1 cellular context compared by ENCODE assay signal in genomic region chr9:136093995-136094881, GRCh38.
TF ChIP-seq lines count a peak whose summit lies in the region.

No MANE protein-coding gene starts in this region.

TF ChIP-seq in HepG2, 621 proteins besides CTCF, POLR2A, EP300 and RAD21 (continued from another document and continues in another):
- TF ChIP-seq, protein P1, sequence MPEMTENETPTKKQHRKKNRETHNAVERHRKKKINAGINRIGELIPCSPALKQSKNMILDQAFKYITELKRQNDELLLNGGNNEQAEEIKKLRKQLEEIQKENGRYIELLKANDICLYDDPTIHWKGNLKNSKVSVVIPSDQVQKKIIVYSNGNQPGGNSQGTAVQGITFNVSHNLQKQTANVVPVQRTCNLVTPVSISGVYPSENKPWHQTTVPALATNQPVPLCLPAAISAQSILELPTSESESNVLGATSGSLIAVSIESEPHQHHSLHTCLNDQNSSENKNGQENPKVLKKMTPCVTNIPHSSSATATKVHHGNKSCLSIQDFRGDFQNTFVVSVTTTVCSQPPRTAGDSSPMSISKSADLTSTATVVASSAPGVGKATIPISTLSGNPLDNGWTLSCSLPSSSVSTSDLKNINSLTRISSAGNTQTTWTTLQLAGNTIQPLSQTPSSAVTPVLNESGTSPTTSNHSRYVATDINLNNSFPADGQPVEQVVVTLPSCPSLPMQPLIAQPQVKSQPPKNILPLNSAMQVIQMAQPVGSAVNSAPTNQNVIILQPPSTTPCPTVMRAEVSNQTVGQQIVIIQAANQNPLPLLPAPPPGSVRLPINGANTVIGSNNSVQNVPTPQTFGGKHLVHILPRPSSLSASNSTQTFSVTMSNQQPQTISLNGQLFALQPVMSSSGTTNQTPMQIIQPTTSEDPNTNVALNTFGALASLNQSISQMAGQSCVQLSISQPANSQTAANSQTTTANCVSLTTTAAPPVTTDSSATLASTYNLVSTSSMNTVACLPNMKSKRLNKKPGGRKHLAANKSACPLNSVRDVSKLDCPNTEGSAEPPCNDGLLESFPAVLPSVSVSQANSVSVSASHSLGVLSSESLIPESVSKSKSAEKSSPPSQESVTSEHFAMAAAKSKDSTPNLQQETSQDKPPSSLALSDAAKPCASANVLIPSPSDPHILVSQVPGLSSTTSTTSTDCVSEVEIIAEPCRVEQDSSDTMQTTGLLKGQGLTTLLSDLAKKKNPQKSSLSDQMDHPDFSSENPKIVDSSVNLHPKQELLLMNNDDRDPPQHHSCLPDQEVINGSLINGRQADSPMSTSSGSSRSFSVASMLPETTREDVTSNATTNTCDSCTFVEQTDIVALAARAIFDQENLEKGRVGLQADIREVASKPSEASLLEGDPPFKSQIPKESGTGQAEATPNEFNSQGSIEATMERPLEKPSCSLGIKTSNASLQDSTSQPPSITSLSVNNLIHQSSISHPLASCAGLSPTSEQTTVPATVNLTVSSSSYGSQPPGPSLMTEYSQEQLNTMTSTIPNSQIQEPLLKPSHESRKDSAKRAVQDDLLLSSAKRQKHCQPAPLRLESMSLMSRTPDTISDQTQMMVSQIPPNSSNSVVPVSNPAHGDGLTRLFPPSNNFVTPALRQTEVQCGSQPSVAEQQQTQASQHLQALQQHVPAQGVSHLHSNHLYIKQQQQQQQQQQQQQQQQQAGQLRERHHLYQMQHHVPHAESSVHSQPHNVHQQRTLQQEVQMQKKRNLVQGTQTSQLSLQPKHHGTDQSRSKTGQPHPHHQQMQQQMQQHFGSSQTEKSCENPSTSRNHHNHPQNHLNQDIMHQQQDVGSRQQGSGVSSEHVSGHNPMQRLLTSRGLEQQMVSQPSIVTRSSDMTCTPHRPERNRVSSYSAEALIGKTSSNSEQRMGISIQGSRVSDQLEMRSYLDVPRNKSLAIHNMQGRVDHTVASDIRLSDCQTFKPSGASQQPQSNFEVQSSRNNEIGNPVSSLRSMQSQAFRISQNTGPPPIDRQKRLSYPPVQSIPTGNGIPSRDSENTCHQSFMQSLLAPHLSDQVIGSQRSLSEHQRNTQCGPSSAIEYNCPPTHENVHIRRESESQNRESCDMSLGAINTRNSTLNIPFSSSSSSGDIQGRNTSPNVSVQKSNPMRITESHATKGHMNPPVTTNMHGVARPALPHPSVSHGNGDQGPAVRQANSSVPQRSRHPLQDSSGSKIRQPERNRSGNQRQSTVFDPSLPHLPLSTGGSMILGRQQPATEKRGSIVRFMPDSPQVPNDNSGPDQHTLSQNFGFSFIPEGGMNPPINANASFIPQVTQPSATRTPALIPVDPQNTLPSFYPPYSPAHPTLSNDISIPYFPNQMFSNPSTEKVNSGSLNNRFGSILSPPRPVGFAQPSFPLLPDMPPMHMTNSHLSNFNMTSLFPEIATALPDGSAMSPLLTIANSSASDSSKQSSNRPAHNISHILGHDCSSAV (CRISPR knock-in tag; IDR thresholded peaks at IDR 0.05; ENCODE audit: borderline replicate concordance) = no peak
- TF ChIP-seq ZNF337 (CRISPR knock-in tag; IDR thresholded peaks at IDR 0.05; ENCODE audit: borderline replicate concordance, low read depth) (no peak), NRL (CRISPR knock-in tag; IDR thresholded peaks at IDR 0.05; ENCODE audit: borderline replicate concordance) (peak; percentile 13; the same call in 1 of the 2 replicates), KDM4B (CRISPR knock-in tag; IDR thresholded peaks at IDR 0.05) (peak; percentile 44; the same call in 1 of the 2 replicates), RBFOX2 (IDR thresholded peaks at IDR 0.05; ENCODE audit: low read depth, low read length) (peak; percentile 76), NFYC (CRISPR knock-in tag; IDR thresholded peaks at IDR 0.05) (peak; percentile 68), ELF3 (CRISPR knock-in tag; IDR thresholded peaks at IDR 0.05) (0 out of 2 replicates have a peak, but pooled peaks have one; percentile 17), KAT8 (CRISPR knock-in tag; IDR thresholded peaks at IDR 0.05) (no peak), ZNF710 (CRISPR knock-in tag; IDR thresholded peaks at IDR 0.05; ENCODE audit: borderline replicate concordance) (no peak), ZSCAN30 (CRISPR knock-in tag; IDR thresholded peaks at IDR 0.05) (no peak), ZNF143 (CRISPR knock-in tag; IDR thresholded peaks at IDR 0.05) (0 out of 2 replicates have a peak, but pooled peaks have one; percentile 28), SP4 (CRISPR knock-in tag; IDR thresholded peaks at IDR 0.05) (peak; percentile 61; the same call in 1 of the 2 replicates), ZFY (CRISPR knock-in tag; IDR thresholded peaks at IDR 0.05) (peak; percentile 93), HOXA5 (CRISPR knock-in tag; IDR thresholded peaks at IDR 0.05) (peak; percentile 76), ZNF407 (CRISPR knock-in tag; IDR thresholded peaks at IDR 0.05; ENCODE audit: not compliant biosample characterization) (peak; percentile 84), TARDBP (CRISPR knock-in tag; IDR thresholded peaks at IDR 0.05) (peak; percentile 65; the same call in 1 of the 2 replicates), ATF7-NPFF (CRISPR knock-in tag; IDR thresholded peaks at IDR 0.05; ENCODE audit: low read depth) (peak; percentile 42; the same call in 1 of the 2 replicates), CBX5 (CRISPR knock-in tag; IDR thresholded peaks at IDR 0.05; ENCODE audit: borderline replicate concordance) (no peak), HIVEP1 (CRISPR knock-in tag; IDR thresholded peaks at IDR 0.05) (peak; percentile 25; the same call in 1 of the 2 replicates), MXD4 (CRISPR knock-in tag; IDR thresholded peaks at IDR 0.05) (peak; percentile 73; the same call in 1 of the 2 replicates), ZNF607 (CRISPR knock-in tag; IDR thresholded peaks at IDR 0.05; ENCODE audit: borderline replicate concordance) (0 out of 2 replicates have a peak, but pooled peaks have one; percentile 40), ZNF101 (CRISPR knock-in tag; IDR thresholded peaks at IDR 0.05; ENCODE audit: borderline replicate concordance, low read depth) (no peak), ZNF121 (CRISPR knock-in tag; IDR thresholded peaks at IDR 0.05) (no peak), ZNF30 (CRISPR knock-in tag; IDR thresholded peaks at IDR 0.05) (no peak), THYN1 (CRISPR knock-in tag; IDR thresholded peaks at IDR 0.05; ENCODE audit: borderline replicate concordance, low read depth) (no peak), ZNF781 (CRISPR knock-in tag; IDR thresholded peaks at IDR 0.05; ENCODE audit: borderline replicate concordance, not compliant biosample characterization) (peak; percentile 37), CHD4 (IDR thresholded peaks at IDR 0.05; ENCODE audit: borderline replicate concordance, low read length) (no peak)
- TF ChIP-seq, protein P2, sequence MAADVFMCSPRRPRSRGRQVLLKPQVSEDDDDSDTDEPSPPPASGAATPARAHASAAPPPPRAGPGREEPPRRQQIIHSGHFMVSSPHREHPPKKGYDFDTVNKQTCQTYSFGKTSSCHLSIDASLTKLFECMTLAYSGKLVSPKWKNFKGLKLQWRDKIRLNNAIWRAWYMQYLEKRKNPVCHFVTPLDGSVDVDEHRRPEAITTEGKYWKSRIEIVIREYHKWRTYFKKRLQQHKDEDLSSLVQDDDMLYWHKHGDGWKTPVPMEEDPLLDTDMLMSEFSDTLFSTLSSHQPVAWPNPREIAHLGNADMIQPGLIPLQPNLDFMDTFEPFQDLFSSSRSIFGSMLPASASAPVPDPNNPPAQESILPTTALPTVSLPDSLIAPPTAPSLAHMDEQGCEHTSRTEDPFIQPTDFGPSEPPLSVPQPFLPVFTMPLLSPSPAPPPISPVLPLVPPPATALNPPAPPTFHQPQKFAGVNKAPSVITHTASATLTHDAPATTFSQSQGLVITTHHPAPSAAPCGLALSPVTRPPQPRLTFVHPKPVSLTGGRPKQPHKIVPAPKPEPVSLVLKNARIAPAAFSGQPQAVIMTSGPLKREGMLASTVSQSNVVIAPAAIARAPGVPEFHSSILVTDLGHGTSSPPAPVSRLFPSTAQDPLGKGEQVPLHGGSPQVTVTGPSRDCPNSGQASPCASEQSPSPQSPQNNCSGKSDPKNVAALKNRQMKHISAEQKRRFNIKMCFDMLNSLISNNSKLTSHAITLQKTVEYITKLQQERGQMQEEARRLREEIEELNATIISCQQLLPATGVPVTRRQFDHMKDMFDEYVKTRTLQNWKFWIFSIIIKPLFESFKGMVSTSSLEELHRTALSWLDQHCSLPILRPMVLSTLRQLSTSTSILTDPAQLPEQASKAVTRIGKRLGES (CRISPR knock-in tag; IDR thresholded peaks at IDR 0.05; ENCODE audit: borderline replicate concordance) = no peak
- TF ChIP-seq, protein P3, sequence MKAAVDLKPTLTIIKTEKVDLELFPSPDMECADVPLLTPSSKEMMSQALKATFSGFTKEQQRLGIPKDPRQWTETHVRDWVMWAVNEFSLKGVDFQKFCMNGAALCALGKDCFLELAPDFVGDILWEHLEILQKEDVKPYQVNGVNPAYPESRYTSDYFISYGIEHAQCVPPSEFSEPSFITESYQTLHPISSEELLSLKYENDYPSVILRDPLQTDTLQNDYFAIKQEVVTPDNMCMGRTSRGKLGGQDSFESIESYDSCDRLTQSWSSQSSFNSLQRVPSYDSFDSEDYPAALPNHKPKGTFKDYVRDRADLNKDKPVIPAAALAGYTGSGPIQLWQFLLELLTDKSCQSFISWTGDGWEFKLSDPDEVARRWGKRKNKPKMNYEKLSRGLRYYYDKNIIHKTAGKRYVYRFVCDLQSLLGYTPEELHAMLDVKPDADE (CRISPR knock-in tag; IDR thresholded peaks at IDR 0.05) = no peak
- TF ChIP-seq, protein P4, sequence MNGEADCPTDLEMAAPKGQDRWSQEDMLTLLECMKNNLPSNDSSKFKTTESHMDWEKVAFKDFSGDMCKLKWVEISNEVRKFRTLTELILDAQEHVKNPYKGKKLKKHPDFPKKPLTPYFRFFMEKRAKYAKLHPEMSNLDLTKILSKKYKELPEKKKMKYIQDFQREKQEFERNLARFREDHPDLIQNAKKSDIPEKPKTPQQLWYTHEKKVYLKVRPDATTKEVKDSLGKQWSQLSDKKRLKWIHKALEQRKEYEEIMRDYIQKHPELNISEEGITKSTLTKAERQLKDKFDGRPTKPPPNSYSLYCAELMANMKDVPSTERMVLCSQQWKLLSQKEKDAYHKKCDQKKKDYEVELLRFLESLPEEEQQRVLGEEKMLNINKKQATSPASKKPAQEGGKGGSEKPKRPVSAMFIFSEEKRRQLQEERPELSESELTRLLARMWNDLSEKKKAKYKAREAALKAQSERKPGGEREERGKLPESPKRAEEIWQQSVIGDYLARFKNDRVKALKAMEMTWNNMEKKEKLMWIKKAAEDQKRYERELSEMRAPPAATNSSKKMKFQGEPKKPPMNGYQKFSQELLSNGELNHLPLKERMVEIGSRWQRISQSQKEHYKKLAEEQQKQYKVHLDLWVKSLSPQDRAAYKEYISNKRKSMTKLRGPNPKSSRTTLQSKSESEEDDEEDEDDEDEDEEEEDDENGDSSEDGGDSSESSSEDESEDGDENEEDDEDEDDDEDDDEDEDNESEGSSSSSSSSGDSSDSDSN (CRISPR knock-in tag; IDR thresholded peaks at IDR 0.05) = peak; percentile 76
